ENCODE assay signal across 1 cellular context in the genomic region with DNA sequence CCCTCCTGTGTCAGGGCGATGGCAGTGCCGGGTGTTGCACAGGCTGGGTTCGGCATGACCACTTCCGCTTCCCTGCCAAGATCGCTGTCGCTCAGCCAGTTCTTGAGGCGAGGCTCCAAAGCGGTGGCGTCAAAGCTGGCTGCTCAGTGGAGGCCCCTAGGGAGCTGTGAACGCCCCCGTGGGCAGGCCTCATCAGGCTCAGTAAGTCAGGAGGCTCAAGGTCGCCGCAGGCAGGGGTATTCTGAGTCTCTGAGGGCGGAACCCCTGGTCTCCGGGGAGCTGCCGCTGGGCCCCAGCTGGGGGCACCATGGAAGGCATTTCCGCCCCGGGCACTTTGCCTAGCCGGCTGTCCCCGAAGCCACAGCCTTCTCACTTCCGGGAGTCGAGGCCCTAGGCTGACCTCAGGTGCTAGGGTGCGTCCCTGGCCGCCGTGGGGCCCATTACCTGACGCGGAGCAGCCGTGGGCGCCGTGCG.
TF ChIP-seq lines count a peak whose summit lies in the region.

No MANE protein-coding gene starts in this region.

TF ChIP-seq in K562, 482 proteins besides CTCF, POLR2A, EP300 and RAD21 (continued from another document):
- TF ChIP-seq, protein P1, sequence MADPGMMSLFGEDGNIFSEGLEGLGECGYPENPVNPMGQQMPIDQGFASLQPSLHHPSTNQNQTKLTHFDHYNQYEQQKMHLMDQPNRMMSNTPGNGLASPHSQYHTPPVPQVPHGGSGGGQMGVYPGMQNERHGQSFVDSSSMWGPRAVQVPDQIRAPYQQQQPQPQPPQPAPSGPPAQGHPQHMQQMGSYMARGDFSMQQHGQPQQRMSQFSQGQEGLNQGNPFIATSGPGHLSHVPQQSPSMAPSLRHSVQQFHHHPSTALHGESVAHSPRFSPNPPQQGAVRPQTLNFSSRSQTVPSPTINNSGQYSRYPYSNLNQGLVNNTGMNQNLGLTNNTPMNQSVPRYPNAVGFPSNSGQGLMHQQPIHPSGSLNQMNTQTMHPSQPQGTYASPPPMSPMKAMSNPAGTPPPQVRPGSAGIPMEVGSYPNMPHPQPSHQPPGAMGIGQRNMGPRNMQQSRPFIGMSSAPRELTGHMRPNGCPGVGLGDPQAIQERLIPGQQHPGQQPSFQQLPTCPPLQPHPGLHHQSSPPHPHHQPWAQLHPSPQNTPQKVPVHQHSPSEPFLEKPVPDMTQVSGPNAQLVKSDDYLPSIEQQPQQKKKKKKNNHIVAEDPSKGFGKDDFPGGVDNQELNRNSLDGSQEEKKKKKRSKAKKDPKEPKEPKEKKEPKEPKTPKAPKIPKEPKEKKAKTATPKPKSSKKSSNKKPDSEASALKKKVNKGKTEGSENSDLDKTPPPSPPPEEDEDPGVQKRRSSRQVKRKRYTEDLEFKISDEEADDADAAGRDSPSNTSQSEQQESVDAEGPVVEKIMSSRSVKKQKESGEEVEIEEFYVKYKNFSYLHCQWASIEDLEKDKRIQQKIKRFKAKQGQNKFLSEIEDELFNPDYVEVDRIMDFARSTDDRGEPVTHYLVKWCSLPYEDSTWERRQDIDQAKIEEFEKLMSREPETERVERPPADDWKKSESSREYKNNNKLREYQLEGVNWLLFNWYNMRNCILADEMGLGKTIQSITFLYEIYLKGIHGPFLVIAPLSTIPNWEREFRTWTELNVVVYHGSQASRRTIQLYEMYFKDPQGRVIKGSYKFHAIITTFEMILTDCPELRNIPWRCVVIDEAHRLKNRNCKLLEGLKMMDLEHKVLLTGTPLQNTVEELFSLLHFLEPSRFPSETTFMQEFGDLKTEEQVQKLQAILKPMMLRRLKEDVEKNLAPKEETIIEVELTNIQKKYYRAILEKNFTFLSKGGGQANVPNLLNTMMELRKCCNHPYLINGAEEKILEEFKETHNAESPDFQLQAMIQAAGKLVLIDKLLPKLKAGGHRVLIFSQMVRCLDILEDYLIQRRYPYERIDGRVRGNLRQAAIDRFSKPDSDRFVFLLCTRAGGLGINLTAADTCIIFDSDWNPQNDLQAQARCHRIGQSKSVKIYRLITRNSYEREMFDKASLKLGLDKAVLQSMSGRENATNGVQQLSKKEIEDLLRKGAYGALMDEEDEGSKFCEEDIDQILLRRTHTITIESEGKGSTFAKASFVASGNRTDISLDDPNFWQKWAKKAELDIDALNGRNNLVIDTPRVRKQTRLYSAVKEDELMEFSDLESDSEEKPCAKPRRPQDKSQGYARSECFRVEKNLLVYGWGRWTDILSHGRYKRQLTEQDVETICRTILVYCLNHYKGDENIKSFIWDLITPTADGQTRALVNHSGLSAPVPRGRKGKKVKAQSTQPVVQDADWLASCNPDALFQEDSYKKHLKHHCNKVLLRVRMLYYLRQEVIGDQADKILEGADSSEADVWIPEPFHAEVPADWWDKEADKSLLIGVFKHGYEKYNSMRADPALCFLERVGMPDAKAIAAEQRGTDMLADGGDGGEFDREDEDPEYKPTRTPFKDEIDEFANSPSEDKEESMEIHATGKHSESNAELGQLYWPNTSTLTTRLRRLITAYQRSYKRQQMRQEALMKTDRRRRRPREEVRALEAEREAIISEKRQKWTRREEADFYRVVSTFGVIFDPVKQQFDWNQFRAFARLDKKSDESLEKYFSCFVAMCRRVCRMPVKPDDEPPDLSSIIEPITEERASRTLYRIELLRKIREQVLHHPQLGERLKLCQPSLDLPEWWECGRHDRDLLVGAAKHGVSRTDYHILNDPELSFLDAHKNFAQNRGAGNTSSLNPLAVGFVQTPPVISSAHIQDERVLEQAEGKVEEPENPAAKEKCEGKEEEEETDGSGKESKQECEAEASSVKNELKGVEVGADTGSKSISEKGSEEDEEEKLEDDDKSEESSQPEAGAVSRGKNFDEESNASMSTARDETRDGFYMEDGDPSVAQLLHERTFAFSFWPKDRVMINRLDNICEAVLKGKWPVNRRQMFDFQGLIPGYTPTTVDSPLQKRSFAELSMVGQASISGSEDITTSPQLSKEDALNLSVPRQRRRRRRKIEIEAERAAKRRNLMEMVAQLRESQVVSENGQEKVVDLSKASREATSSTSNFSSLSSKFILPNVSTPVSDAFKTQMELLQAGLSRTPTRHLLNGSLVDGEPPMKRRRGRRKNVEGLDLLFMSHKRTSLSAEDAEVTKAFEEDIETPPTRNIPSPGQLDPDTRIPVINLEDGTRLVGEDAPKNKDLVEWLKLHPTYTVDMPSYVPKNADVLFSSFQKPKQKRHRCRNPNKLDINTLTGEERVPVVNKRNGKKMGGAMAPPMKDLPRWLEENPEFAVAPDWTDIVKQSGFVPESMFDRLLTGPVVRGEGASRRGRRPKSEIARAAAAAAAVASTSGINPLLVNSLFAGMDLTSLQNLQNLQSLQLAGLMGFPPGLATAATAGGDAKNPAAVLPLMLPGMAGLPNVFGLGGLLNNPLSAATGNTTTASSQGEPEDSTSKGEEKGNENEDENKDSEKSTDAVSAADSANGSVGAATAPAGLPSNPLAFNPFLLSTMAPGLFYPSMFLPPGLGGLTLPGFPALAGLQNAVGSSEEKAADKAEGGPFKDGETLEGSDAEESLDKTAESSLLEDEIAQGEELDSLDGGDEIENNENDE (IDR thresholded peaks at IDR 0.05; ENCODE audit: low read depth, low read length), result no peak
- TF ChIP-seq, protein P2, sequence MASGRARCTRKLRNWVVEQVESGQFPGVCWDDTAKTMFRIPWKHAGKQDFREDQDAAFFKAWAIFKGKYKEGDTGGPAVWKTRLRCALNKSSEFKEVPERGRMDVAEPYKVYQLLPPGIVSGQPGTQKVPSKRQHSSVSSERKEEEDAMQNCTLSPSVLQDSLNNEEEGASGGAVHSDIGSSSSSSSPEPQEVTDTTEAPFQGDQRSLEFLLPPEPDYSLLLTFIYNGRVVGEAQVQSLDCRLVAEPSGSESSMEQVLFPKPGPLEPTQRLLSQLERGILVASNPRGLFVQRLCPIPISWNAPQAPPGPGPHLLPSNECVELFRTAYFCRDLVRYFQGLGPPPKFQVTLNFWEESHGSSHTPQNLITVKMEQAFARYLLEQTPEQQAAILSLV (tag; IDR thresholded peaks at IDR 0.05), result no peak
- TF ChIP-seq COPS2 (conservative IDR thresholded peaks at IDR 0.05) (no peak), MAFG (tag; conservative IDR thresholded peaks at IDR 0.05) (no peak)
TF ChIP-seq in K562: peak in this region for 6.
